15 cellular contexts compared by ENCODE assay signal in genomic region chrX:150544222-150544787, GRCh38. TPM values are rescaled to one million over a fixed set of nuclear protein-coding genes. Genes with fewer than 3 reads are reported as not detected.
A peak's percentile ranks its signal among the peaks of the same experiment; 100 is the strongest.
DNase-seq lines count a peak whose midpoint lies in the region; ATAC-seq, FAIRE-seq and TF ChIP-seq lines count a peak whose summit lies in the region.
"Had no signal": no experiment of that assay in that cellular context is flagged by ENCODE, and none has a peak within 500 bp of the region (broad histone marks: within the 10 kb centered on the region; RNA-seq: fewer than 3 reads in every experiment).

No MANE protein-coding gene starts in this region.

- H3K4me3 ChIP-seq in K562 (no peak overlapping the region), transverse colon (no peak overlapping the region)
- H3K4me3 ChIP-seq: body of pancreas, thoracic aorta had no signal

- H2AFZ ChIP-seq in K562 (ENCODE audit: low read depth, low read length) = 0 out of 2 replicates have a peak overlapping the region, but pooled peaks have one; percentile 32

- peaks cover 3% of the 10 kb centered on the region for H3K9me1 ChIP-seq in K562 (ENCODE audit: control insufficient read depth, insufficient read depth, low read length)

- TF ChIP-seq CTCF in K562 (IDR thresholded peaks at IDR 0.05 in 2 of 3, conservative IDR thresholded peaks at IDR 0.05 in 1 of 3; ENCODE audit: insufficient read depth in 2 of 3, low read depth in 1 of 3, low read length in 3 of 3) (peak; percentile 11 to 44 (median 31); a peak in 2 of 6 replicates), transverse colon (IDR thresholded peaks at IDR 0.05) (no peak)

- no peak overlapping the region for H3K4me2 ChIP-seq in K562 (ENCODE audit: insufficient read depth, low read length)

- peak; percentile 22 to 53; a peak in 3 of 4 replicates for TF ChIP-seq RAD21 in K562 (CRISPR knock-in tag; conservative IDR thresholded peaks at IDR 0.05 in 1 of 2, IDR thresholded peaks at IDR 0.05 in 1 of 2)

- DNase-seq in stimulated activated CD4-positive, alpha-beta T cell treated with anti-CD3 and anti-CD28 coated beads, Interleukin-4, amount 100 ng/mL, for 1 hour = peak; percentile 9
- DNase-seq in stimulated activated CD4-positive, alpha-beta T cell treated with anti-CD3 and anti-CD28 coated beads, Interleukin-4, amount 100 ng/mL, for 4 hours = no peak
- peak; percentile 23 for DNase-seq in M059J (ENCODE audit: low read depth)
- peak in 2 of 4 experiments; percentile 20 to 36 for DNase-seq in K562 (ENCODE audit: extremely low read depth in 1 of 4, low spot score in 3 of 4)
- peak; percentile 24 for DNase-seq in transverse colon
- no peak for DNase-seq in NCI-H1694 treated with DMSO at 0.1 percent for 48 hours (lab: John Stamatoyannopoulos, UW)
- DNase-seq: CD8-positive, alpha-beta T cell; islet precursor cell; NCI-H2029 treated with DMSO at 0.1 percent for 48 hours; occipital lobe; stimulated activated CD4-positive, alpha-beta T cell treated with anti-CD3 and anti-CD28 coated beads, Interleukin-2, amount 100 ng/mL, for 48 hours had no signal

- POLR2A ChIA-PET in K562 (lab: Yijun Ruan, JAX) = interaction anchor here (0.5 kb wide), 1 partner anchor 454 kb away, joined by 3 read pairs; no protein-coding TSS in a partner anchor

- CTCF ChIA-PET in K562 (lab: Yijun Ruan, JAX; ENCODE audit: low intra/inter-chr PET ratio) = no interaction called here

- ATAC-seq in K562 (peak; percentile 74), HG02938 (IDR thresholded peaks at IDR 0.05; ENCODE audit: unreplicated experiment) (no peak), HG03520 (IDR thresholded peaks at IDR 0.05; ENCODE audit: unreplicated experiment) (no peak)
- ATAC-seq: body of pancreas; CD8-positive, alpha-beta T cell had no signal

- H3K4me1 ChIP-seq in K562 (replicated peaks in 1 of 2; ENCODE audit: control insufficient read depth in 2 of 2, insufficient read depth in 2 of 2, low read length in 2 of 2) (peaks cover 4 to 10% of the 10 kb centered on the region in 2 experiments; a peak in 3 of 5 replicates), transverse colon (peaks cover 0 to 18% (median 6%) of the 10 kb centered on the region in 4 donors)

- in situ Hi-C loops in K562 (cut with MboI) (no loop called here), transverse colon (cut with MboI; ENCODE audit: low pct_ligation_motif_present in 1 of 4, low pct_unique_long_range_greater_than_20kb in 1 of 4, low sequenced_read_pairs in 3 of 4) (no loop called here)

- 7% methylated on average over 4 of the region's 11 CpGs for WGBS in K562 (ENCODE audit: insufficient coverage, low coverage, missing lambda C conversion rate)
- WGBS in transverse colon (ENCODE audit: low coverage in 1 of 2), 2 donors = 70% methylated on average over 11 of the region's 11 CpGs; no CpG with 5 or more reads in 1 of the 2 donors

- TF ChIP-seq POLR2A in K562 (conservative IDR thresholded peaks at IDR 0.05) (no peak), transverse colon (IDR thresholded peaks at IDR 0.05) (no peak)

- no peaks in the 10 kb centered on the region for H3K79me2 ChIP-seq in K562 (ENCODE audit: control insufficient read depth, insufficient read depth, low read length)

- H3K36me3 ChIP-seq in K562 (ENCODE audit: control insufficient read depth, insufficient read depth, low read length) = no peaks in the 10 kb centered on the region
- no peaks in the 10 kb centered on the region for H3K36me3 ChIP-seq in transverse colon
- H3K36me3 ChIP-seq: thoracic aorta had no signal

- H3K27me3 ChIP-seq in K562 (ENCODE audit: control insufficient read depth in 2 of 2, insufficient read depth in 2 of 2, low read length in 2 of 2) (peaks cover 0 to 4% of the 10 kb centered on the region in 2 experiments; a peak in 2 of 5 replicates), transverse colon (no peaks in the 10 kb centered on the region)
- H3K27me3 ChIP-seq: body of pancreas had no signal

- H3K27ac ChIP-seq in K562 (ENCODE audit: extremely low read depth, low read depth, low read length) (no peak overlapping the region), transverse colon (no peak overlapping the region)
- H3K27ac ChIP-seq: body of pancreas, thoracic aorta had no signal

- H3K9me3 ChIP-seq in K562 (replicated peaks; ENCODE audit: control insufficient read depth, insufficient read depth, low read depth, low read length) (no peaks in the 10 kb centered on the region), transverse colon (no peaks in the 10 kb centered on the region)
- H3K9me3 ChIP-seq: body of pancreas, thoracic aorta had no signal

- intact Hi-C loops in K562 (cut with micrococcal nuclease) (loop anchor here (2.0 to 5.0 kb wide), 2 partner anchors 43 to 138 kb away; no protein-coding TSS in a partner anchor), transverse colon (cut with DNase I; ENCODE audit: low total_unique reads) (loop anchor here (5.0 kb wide), 1 partner anchor 177 kb away; no protein-coding TSS in a partner anchor)

- BruUV-seq in K562 (replicated peaks; lab: Mats Ljungman, UMichigan) = no TSS peak

- TF ChIP-seq EP300 in K562 (IDR thresholded peaks at IDR 0.05; ENCODE audit: low read length) (no peak), transverse colon (IDR thresholded peaks at IDR 0.05; ENCODE audit: low read depth) (no peak)

- H4K20me1 ChIP-seq in K562 (replicated peaks; ENCODE audit: control insufficient read depth, insufficient read depth, low read length) = no peaks in the 10 kb centered on the region

- H3K9ac ChIP-seq in K562 (ENCODE audit: insufficient read depth in 1 of 2, low read depth in 2 of 2, low read length in 2 of 2) = no peak overlapping the region

- no peak for FAIRE-seq in K562 (lab: Jason Lieb, UNC)

TF ChIP-seq in K562, 482 proteins besides CTCF, POLR2A, EP300 and RAD21:
- no peak for TF ChIP-seq TCF3 (CRISPR knock-in tag; IDR thresholded peaks at IDR 0.05)

RNA-seq across cellular contexts. Expression of gene MTM1, which starts 24.1 kb away (rescaled TPM):
- total RNA-seq in M059J (2014; rRNA removed; shearing (Covaris generic)) = 11.5 and 15.5 TPM in 2 replicates
- total RNA-seq in K562 (2011; cell fraction: chromatin; rRNA removed; ENCODE audit: low replicate concordance) = 15.7 and 18.4 TPM in 2 replicates
- total RNA-seq in K562 (2011; cell fraction: nucleolus; rRNA removed) = 5.0 and 10.2 TPM in 2 replicates
- 9.2 and 10.6 TPM in 2 replicates for total RNA-seq in K562 (2011; cell fraction: nucleoplasm; rRNA removed)
- total RNA-seq in K562 (2014; rRNA removed) (9.4 and 10.7 TPM in 2 replicates), K562 (2014; rRNA removed; fragmentation: Illumina TruSeq; extraction: Trizol) (12.0 and 13.2 TPM in 2 replicates), K562 (2015; rRNA removed; fragmentation: Illumina TruSeq; extraction: Trizol) (12.7 and 13.3 TPM in 2 replicates), K562 (2021) (11.3 and 13.3 TPM in 2 replicates), transverse colon (10 to 100 TPM; 12.7 to 73.2 (median 44.7) TPM)
- polyA plus RNA-seq in K562 (2011; rRNA removed) (6.0 and 7.7 TPM in 2 replicates), K562 (2014; fragmentation: Illumina TruSeq; extraction: Trizol) (9.9 and 11.3 TPM in 2 replicates), K562 (2014; fragmentation: Nextera tagmentation; extraction: Ambion mirVana) (1 to 10 TPM; 5.6 to 9.5 TPM), K562 (2014; rRNA removed) (9.0 and 12.1 TPM in 2 replicates)
- polyA plus RNA-seq in K562 (2011; cell fraction: cytosol; rRNA removed) = 1.6 and 3.7 TPM in 2 replicates
- 2.9 and 3.7 TPM in 2 replicates for polyA plus RNA-seq in K562 (2011; cell fraction: nucleus; rRNA removed)
- 9.5 and 11.3 TPM in 2 replicates for polyA plus RNA-seq in K562 (2012)
- 10.1 and 10.7 TPM in 2 replicates for polyA minus RNA-seq in K562 (2011; rRNA and poly(A)+ RNA removed)
- 1.9 and 3.3 TPM in 2 replicates for polyA minus RNA-seq in K562 (2011; cell fraction: cytosol; rRNA and poly(A)+ RNA removed)
- polyA minus RNA-seq in K562 (2011; cell fraction: nucleus; rRNA and poly(A)+ RNA removed) = 8.2 and 9.8 TPM in 2 replicates

Comparison
In these comparisons a context has a peak if more than half of its experiments do, and no peak if none do; other contexts are left out.
1. DNase-seq: peak in stimulated activated CD4-positive, alpha-beta T cell treated with anti-CD3 and anti-CD28 coated beads, Interleukin-4, amount 100 ng/mL, for 1 hour (single experiment), M059J (single experiment) and transverse colon (single experiment); none in stimulated activated CD4-positive, alpha-beta T cell treated with anti-CD3 and anti-CD28 coated beads, Interleukin-4, amount 100 ng/mL, for 4 hours (0 of 2) and NCI-H1694 treated with DMSO at 0.1 percent for 48 hours (single experiment).
2. CTCF ChIP-seq: peak in K562 (3 of 3); none in transverse colon (0 of 5).